Comparison of ENCODE assay signal across 21 cellular contexts in genomic region chr2:215371915-215372897, GRCh38.
DNase-seq lines count a peak whose midpoint lies in the region; ATAC-seq, FAIRE-seq and TF ChIP-seq lines count a peak whose summit lies in the region.
"Had no signal": no experiment of that assay in that cellular context is flagged by ENCODE, and none has a peak within 500 bp of the region (broad histone marks: within the 10 kb centered on the region; RNA-seq: fewer than 3 reads in every experiment).

No MANE protein-coding gene starts in this region.

- H3K27me3 Mint-ChIP-seq in type B pancreatic cell, result no peaks in the 10 kb centered on the region
- no peaks in the 10 kb centered on the region for H3K27me3 Mint-ChIP-seq in WTC11 (ENCODE audit: low read depth)
- H3K27me3 Mint-ChIP-seq: CD8-positive, alpha-beta memory T cell had no signal

- H3K9me1 ChIP-seq in endothelial cell of umbilical vein (replicated peaks; ENCODE audit: control insufficient read depth, extremely low read depth, insufficient read depth, low read length), result no peaks in the 10 kb centered on the region

- TF ChIP-seq POLR2A in endothelial cell of umbilical vein (IDR thresholded peaks at IDR 0.05; ENCODE audit: low read depth, low read length), result no peak

- no peaks in the 10 kb centered on the region for H4K20me1 ChIP-seq in endothelial cell of umbilical vein (replicated peaks; ENCODE audit: control insufficient read depth, extremely low read depth, insufficient read depth, low read length)
- peaks cover 66% of the 10 kb centered on the region for H4K20me1 ChIP-seq in osteoblast (ENCODE audit: insufficient read depth, low read length)
- H4K20me1 ChIP-seq: BLaER1 had no signal

- H3K4me1 Mint-ChIP-seq in type B pancreatic cell (ENCODE audit: unreplicated experiment) (no peaks in the 10 kb centered on the region), WTC11 (no peaks in the 10 kb centered on the region)
- H3K4me1 Mint-ChIP-seq: CD8-positive, alpha-beta memory T cell had no signal

- CTCF ChIA-PET in endothelial cell of umbilical vein (lab: Charles Lee), result interaction anchor here (1.6 kb wide), 1 partner anchor 559 kb away, joined by 4 read pairs; no protein-coding TSS in a partner anchor
- CTCF ChIA-PET in WTC11 (lab: Charles Lee), result interaction anchor here (1.7 kb wide), 1 partner anchor 559 kb away, joined by 4 read pairs; no protein-coding TSS in a partner anchor

- H2AFZ ChIP-seq in endothelial cell of umbilical vein (ENCODE audit: low read depth, low read length), result no peak overlapping the region
- H2AFZ ChIP-seq in osteoblast (ENCODE audit: low read length), result no peak overlapping the region

- H3K36me3 Mint-ChIP-seq in type B pancreatic cell (peaks cover 46% of the 10 kb centered on the region), WTC11 (peaks cover 68% of the 10 kb centered on the region)

- H3K36me3 ChIP-seq in cardiac muscle cell, result peaks cover 68% of the 10 kb centered on the region
- H3K36me3 ChIP-seq in endothelial cell of umbilical vein (ENCODE audit: control insufficient read depth in 2 of 2, extremely low read depth in 1 of 2, insufficient read depth in 2 of 2, low read length in 2 of 2), result peaks cover 53 to 88% of the 10 kb centered on the region in 2 experiments
- H3K36me3 ChIP-seq in osteoblast (ENCODE audit: insufficient read depth, low read length), result peaks cover 99% of the 10 kb centered on the region

- H3K27me3 ChIP-seq in cardiac muscle cell (no peaks in the 10 kb centered on the region), endothelial cell of umbilical vein (ENCODE audit: control insufficient read depth in 2 of 2, insufficient read depth in 2 of 2, low read length in 2 of 2) (no peaks in the 10 kb centered on the region), osteoblast (ENCODE audit: insufficient read depth, low read length) (no peaks in the 10 kb centered on the region)
- H3K27me3 ChIP-seq: BLaER1 had no signal

- H3K9me3 Mint-ChIP-seq in type B pancreatic cell (no peaks in the 10 kb centered on the region), WTC11 (no peaks in the 10 kb centered on the region)
- H3K9me3 Mint-ChIP-seq: CD8-positive, alpha-beta memory T cell had no signal

- DNase-seq in cardiac muscle cell (ENCODE audit: low read depth in 1 of 2, low spot score in 1 of 2), result no peak
- DNase-seq in cardiac septum (ENCODE audit: low spot score), result no peak
- DNase-seq in endothelial cell of umbilical vein (ENCODE audit: low read depth, low spot score), result no peak
- DNase-seq in osteoblast (ENCODE audit: insufficient read length, low spot score, missing footprints), result no peak
- no peak for DNase-seq in type B pancreatic cell (ENCODE audit: extremely low spot score, unreplicated experiment)
- DNase-seq in WTC11 (ENCODE audit: low spot score), result no peak
- no peak for DNase-seq in HTR-8/SVneo (ENCODE audit: insufficient read length, low spot score)
- DNase-seq: 8988T; CD8-positive, alpha-beta memory T cell; DMS 273 treated with DMSO at 0.1 percent for 48 hours; GDM1; H7; KBM-7; NCI-H1417 treated with DMSO at 0.1 percent for 48 hours; NCI-H2029; NCI-H2171 treated with DMSO at 0.1 percent for 48 hours; NCI-H510A; NCI-H82 had no signal

- H3K4me1 ChIP-seq in cardiac muscle cell (ENCODE audit: low read depth), result no peaks in the 10 kb centered on the region
- no peaks in the 10 kb centered on the region for H3K4me1 ChIP-seq in endothelial cell of umbilical vein (ENCODE audit: control insufficient read depth, extremely low read depth, insufficient read depth, low read length)
- H3K4me1 ChIP-seq in osteoblast (ENCODE audit: insufficient read depth, low read length), result peaks cover 19% of the 10 kb centered on the region
- H3K4me1 ChIP-seq: BLaER1 had no signal

- H3K79me2 ChIP-seq in endothelial cell of umbilical vein (ENCODE audit: control insufficient read depth, insufficient read depth, low read length), result peaks cover 2% of the 10 kb centered on the region
- H3K79me2 ChIP-seq in osteoblast (ENCODE audit: insufficient read depth, low read length), result no peaks in the 10 kb centered on the region

- POLR2A ChIA-PET in endothelial cell of umbilical vein (lab: Charles Lee) (interaction anchor here (0.5 kb wide), 1 partner anchor 101 kb away, joined by 3 read pairs; no protein-coding TSS in a partner anchor), WTC11 (lab: Charles Lee) (no interaction called here)

- H3K4me3 Mint-ChIP-seq in type B pancreatic cell, result no peak overlapping the region
- no peak overlapping the region for H3K4me3 Mint-ChIP-seq in WTC11
- H3K4me3 Mint-ChIP-seq: CD8-positive, alpha-beta memory T cell had no signal

- FAIRE-seq in endothelial cell of umbilical vein (lab: Jason Lieb, UNC), result no peak
- FAIRE-seq in HTR-8/SVneo (lab: Jason Lieb, UNC), result no peak
- FAIRE-seq: GM12891 had no signal

- TF ChIP-seq CTCF in cardiac muscle cell (IDR thresholded peaks at IDR 0.05; ENCODE audit: low read depth, low read length) (no peak), endothelial cell of umbilical vein (IDR thresholded peaks at IDR 0.05; ENCODE audit: extremely low read depth in 1 of 2, insufficient read depth in 1 of 2, low read depth in 1 of 2, low read length in 2 of 2) (no peak), osteoblast (IDR thresholded peaks at IDR 0.05; ENCODE audit: extremely low read depth, low read depth, low read length) (no peak), type B pancreatic cell (conservative IDR thresholded peaks at IDR 0.05) (no peak), WTC11 (IDR thresholded peaks at IDR 0.05) (no peak)

- dilution Hi-C loops in endothelial cell of umbilical vein (cut with MboI; ENCODE audit: extremely low pct_ligation_motif_present, low sequenced_read_pairs), result no loop called here

- BruUV-seq in endothelial cell of umbilical vein (replicated peaks; lab: Mats Ljungman, UMichigan), result TSS peak; percentile 81

- no peak overlapping the region for H3K4me2 ChIP-seq in endothelial cell of umbilical vein (ENCODE audit: insufficient read depth, low read length)
- no peak overlapping the region for H3K4me2 ChIP-seq in osteoblast (ENCODE audit: insufficient read depth, low read length)
- H3K4me2 ChIP-seq: BLaER1 had no signal

- H3K27ac ChIP-seq in cardiac muscle cell (peak overlapping the region; percentile 48), endothelial cell of umbilical vein (ENCODE audit: insufficient read depth, low read depth, low read length) (no peak overlapping the region), osteoblast (ENCODE audit: low read depth, low read length) (peak overlapping the region; percentile 7)
- H3K27ac ChIP-seq: BLaER1 had no signal

- ATAC-seq in WTC11 (no peak), HG02884 (IDR thresholded peaks at IDR 0.05; ENCODE audit: unreplicated experiment) (no peak)

- H3K4me3 ChIP-seq in cardiac muscle cell (no peak overlapping the region), endothelial cell of umbilical vein (replicated peaks in 1 of 3; ENCODE audit: insufficient read depth in 1 of 3, low read depth in 1 of 3, low read length in 3 of 3) (no peak overlapping the region), osteoblast (ENCODE audit: insufficient read depth, low read length) (no peak overlapping the region)
- H3K4me3 ChIP-seq: BLaER1 had no signal

- H3K27ac Mint-ChIP-seq in type B pancreatic cell, result no peak overlapping the region
- H3K27ac Mint-ChIP-seq in WTC11, result no peak overlapping the region
- H3K27ac Mint-ChIP-seq: CD8-positive, alpha-beta memory T cell had no signal

- H3K9me3 ChIP-seq in cardiac muscle cell (ENCODE audit: low read depth), result no peaks in the 10 kb centered on the region
- H3K9me3 ChIP-seq in endothelial cell of umbilical vein (replicated peaks; ENCODE audit: control insufficient read depth, insufficient read depth, low read length), result no peaks in the 10 kb centered on the region
- no peaks in the 10 kb centered on the region for H3K9me3 ChIP-seq in osteoblast (ENCODE audit: low read depth, low read length)

- intact Hi-C loops in cardiac septum (cut with DNase I) (no loop called here), endothelial cell of umbilical vein (cut with micrococcal nuclease) (no loop called here)

- no peak overlapping the region for H3K9ac ChIP-seq in endothelial cell of umbilical vein (replicated peaks; ENCODE audit: extremely low read depth, insufficient read depth, low read length)
- H3K9ac ChIP-seq: BLaER1 had no signal

TF ChIP-seq in endothelial cell of umbilical vein, 7 proteins besides CTCF, POLR2A, EP300 and RAD21:
- TF ChIP-seq FOS (IDR thresholded peaks at IDR 0.05; ENCODE audit: borderline replicate concordance, insufficient read depth, low read length) (no peak), JUN (IDR thresholded peaks at IDR 0.05; ENCODE audit: borderline replicate concordance, insufficient read depth, insufficient read length, low read depth) (no peak), GATA2 (IDR thresholded peaks at IDR 0.05; ENCODE audit: insufficient read depth, insufficient read length, low read depth, low read length) (no peak), POLR2AphosphoS5 (IDR thresholded peaks at IDR 0.05; ENCODE audit: insufficient read depth, low read depth, low read length) (no peak), EZH2 (IDR thresholded peaks at IDR 0.05; ENCODE audit: borderline replicate concordance, low read depth, low read length, severe bottlenecking) (no peak), MYC (IDR thresholded peaks at IDR 0.05; ENCODE audit: low read depth, low read length) (no peak), MAX (IDR thresholded peaks at IDR 0.05; ENCODE audit: insufficient read depth, insufficient read length) (no peak)

TF ChIP-seq in WTC11, 78 proteins besides CTCF, POLR2A, EP300 and RAD21 (continues in another document):
- TF ChIP-seq, protein P1, sequence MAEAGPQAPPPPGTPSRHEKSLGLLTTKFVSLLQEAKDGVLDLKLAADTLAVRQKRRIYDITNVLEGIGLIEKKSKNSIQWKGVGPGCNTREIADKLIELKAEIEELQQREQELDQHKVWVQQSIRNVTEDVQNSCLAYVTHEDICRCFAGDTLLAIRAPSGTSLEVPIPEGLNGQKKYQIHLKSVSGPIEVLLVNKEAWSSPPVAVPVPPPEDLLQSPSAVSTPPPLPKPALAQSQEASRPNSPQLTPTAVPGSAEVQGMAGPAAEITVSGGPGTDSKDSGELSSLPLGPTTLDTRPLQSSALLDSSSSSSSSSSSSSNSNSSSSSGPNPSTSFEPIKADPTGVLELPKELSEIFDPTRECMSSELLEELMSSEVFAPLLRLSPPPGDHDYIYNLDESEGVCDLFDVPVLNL (CRISPR knock-in tag; IDR thresholded peaks at IDR 0.05; ENCODE audit: borderline replicate concordance, low read depth), result no peak
